Comparison of ENCODE assay signal across 28 cellular contexts in the genomic region with DNA sequence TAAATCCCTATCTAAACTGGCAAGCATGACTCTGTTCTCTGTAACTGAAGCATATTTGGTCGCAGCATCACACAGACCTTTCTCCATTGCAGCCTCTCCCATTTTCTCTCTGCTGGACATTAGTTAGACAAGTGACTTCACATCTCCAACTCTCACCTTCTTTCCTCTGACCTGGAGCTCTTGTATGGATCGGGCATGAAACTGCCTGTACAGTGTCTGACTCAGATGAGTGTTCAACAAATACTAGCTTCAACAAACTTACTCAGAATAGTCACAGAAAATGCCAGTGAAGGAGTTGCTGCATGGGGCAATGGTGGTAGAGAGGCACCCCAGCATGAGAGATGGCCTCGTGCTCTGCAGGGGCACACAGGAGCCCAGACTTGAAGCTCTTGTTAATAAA.
"Had no signal": no experiment of that assay in that cellular context is flagged by ENCODE, and none has a peak within 500 bp of the region (broad histone marks: within the 10 kb centered on the region; RNA-seq: fewer than 3 reads in every experiment).

No MANE protein-coding gene starts in this region.

- ATAC-seq: left cardiac atrium; left lung; lower lobe of right lung; mucosa of descending colon; naive thymus-derived CD4-positive, alpha-beta T cell; psoas muscle; right lobe of liver; stimulated activated naive B cell treated with anti-CD40 and anti-IgM and Interleukin-4, amounts not matched to agents 10 μg/mL and 1 μg/mL and 100 μg/mL, for 72 hours; stimulated activated naive CD8-positive, alpha-beta T cell treated with anti-CD3 and anti-CD28 coated beads, Interleukin-15, Interleukin-2, amounts not matched to agents 100 U/mL and 50 U/mL, for 24 hours; upper lobe of right lung had no signal

- H3K27ac Mint-ChIP-seq: nephron progenitor cell; stimulated activated naive B cell treated with anti-CD40 and anti-IgM and Interleukin-4, amounts not matched to agents 10 μg/mL and 1 μg/mL and 100 μg/mL, for 72 hours had no signal

- H3K36me3 ChIP-seq: left lung, lower lobe of right lung, neural progenitor cell, neutrophil, right lobe of liver, stomach, thyroid gland, transverse colon, upper lobe of right lung had no signal

- H3K36me3 Mint-ChIP-seq: neural progenitor cell; stimulated activated naive B cell treated with anti-CD40 and anti-IgM and Interleukin-4, amounts not matched to agents 10 μg/mL and 1 μg/mL and 100 μg/mL, for 72 hours had no signal

- H3K4me1 Mint-ChIP-seq: naive thymus-derived CD4-positive, alpha-beta T cell; stimulated activated naive B cell treated with anti-CD40 and anti-IgM and Interleukin-4, amounts not matched to agents 10 μg/mL and 1 μg/mL and 100 μg/mL, for 72 hours had no signal

- H3K4me3 Mint-ChIP-seq: naive thymus-derived CD4-positive, alpha-beta T cell; nephron progenitor cell; neural progenitor cell; stimulated activated naive B cell treated with anti-CD40 and anti-IgM and Interleukin-4, amounts not matched to agents 10 μg/mL and 1 μg/mL and 100 μg/mL, for 72 hours had no signal

- H3K4me1 ChIP-seq: neural progenitor cell, parathyroid adenoma, psoas muscle, right lobe of liver, testis, transverse colon, upper lobe of right lung had no signal

- H3K9ac ChIP-seq: neural progenitor cell, parathyroid adenoma had no signal

- H3K4me3 ChIP-seq: left lung, lower lobe of right lung, mucosa of descending colon, neural progenitor cell, psoas muscle, right lobe of liver, smooth muscle cell, stomach, testis, thyroid gland, transverse colon, upper lobe of right lung had no signal

- H3K27ac ChIP-seq: left lung, lower lobe of right lung, neural progenitor cell, neutrophil, parathyroid adenoma, psoas muscle, right lobe of liver, stomach, testis, transverse colon, upper lobe of right lung had no signal

- DNase-seq: glutamatergic neuron; hippocampal formation; kidney glomerular epithelial cell; left cardiac atrium; left lung; lower lobe of right lung; mesendoderm; midbrain; mucosa of descending colon; naive thymus-derived CD4-positive, alpha-beta T cell; nephron progenitor cell; occipital lobe; psoas muscle; right lobe of liver; stimulated activated CD4-positive, alpha-beta T cell treated with anti-CD3 and anti-CD28 coated beads, Interleukin-1b, Interleukin-23, amount 100 ng/mL, for 48 hours; stimulated activated CD4-positive, alpha-beta T cell treated with anti-CD3 and anti-CD28 coated beads, Interleukin-2, amount 100 ng/mL, for 48 hours; stimulated activated CD4-positive, alpha-beta T cell treated with anti-CD3 and anti-CD28 coated beads, Interleukin-4, amount 100 ng/mL, for 4 hours; stimulated activated naive B cell treated with anti-CD40 and anti-IgM and Interleukin-4, amounts not matched to agents 10 μg/mL and 1 μg/mL and 100 μg/mL, for 72 hours; stimulated activated naive CD8-positive, alpha-beta T cell treated with anti-CD3 and anti-CD28 coated beads, Interleukin-15, Interleukin-2, amounts not matched to agents 100 U/mL and 50 U/mL, for 24 hours; stomach; testis; thyroid gland; transverse colon; upper lobe of right lung had no signal

- H3K9me3 ChIP-seq: neutrophil, right lobe of liver, testis, thyroid gland had no signal

- H3K27me3 ChIP-seq: left lung, neural progenitor cell, neutrophil, right lobe of liver, stomach, testis, thyroid gland, transverse colon, upper lobe of right lung had no signal
